Comparison of ENCODE assay signal across 30 cellular contexts in genomic region chr1:17210176-17210575, GRCh38. TPM values are rescaled to one million over a fixed set of nuclear protein-coding genes. Genes with fewer than 3 reads are reported as not detected.
"Had no signal": no experiment of that assay in that cellular context is flagged by ENCODE, and none has a peak within 500 bp of the region (broad histone marks: within the 10 kb centered on the region; RNA-seq: fewer than 3 reads in every experiment).

No MANE protein-coding gene starts in this region.

- H3K36me3 Mint-ChIP-seq: activated naive CD4-positive, alpha-beta T cell treated with anti-CD3 and anti-CD28 coated beads, Interleukin-2, amount 50 U/mL, for 24 hours; brain; natural killer cell treated with Interleukin-12 subunit alpha and Interleukin-12 subunit beta and Interleukin-15 and Interleukin-18, amount 100 ng/mL, for 72 hours had no signal

- H3K9me3 ChIP-seq: esophagus squamous epithelium, left lung, right atrium auricular region, tibial nerve had no signal

- H3K27ac Mint-ChIP-seq: activated B cell treated with CpG ODN at 0.5 μM for 24 hours; activated CD8-positive, alpha-beta T cell treated with anti-CD3 and anti-CD28 coated beads, Interleukin-2, amount 10 ng/mL, durations not matched to agents 7 days and 5 days; activated naive CD4-positive, alpha-beta T cell treated with anti-CD3 and anti-CD28 coated beads, Interleukin-2, amount 50 U/mL, for 24 hours; natural killer cell treated with Interleukin-12 subunit alpha and Interleukin-12 subunit beta and Interleukin-15 and Interleukin-18, amount 100 ng/mL, for 72 hours; progenitor cell of endocrine pancreas had no signal

- H3K36me3 ChIP-seq: esophagus squamous epithelium, left lung, right atrium auricular region, tibial nerve had no signal

- ATAC-seq: activated CD8-positive, alpha-beta T cell treated with anti-CD3 and anti-CD28 coated beads, Interleukin-2, amount 10 ng/mL, durations not matched to agents 7 days and 5 days; left lung; natural killer cell treated with Interleukin-12 subunit alpha and Interleukin-12 subunit beta and Interleukin-15 and Interleukin-18, amount 100 ng/mL, for 72 hours had no signal

- H3K27ac ChIP-seq: coronary artery, left lung, right atrium auricular region, skin epidermis, tibial nerve had no signal

- H3K4me3 Mint-ChIP-seq: activated B cell treated with CpG ODN at 0.5 μM for 24 hours; activated CD4-positive, alpha-beta T cell treated with anti-CD3 and anti-CD28 coated beads, Interleukin-2, amount 10 ng/mL, durations not matched to agents 24 days and 14 days; activated CD8-positive, alpha-beta T cell treated with anti-CD3 and anti-CD28 coated beads, Interleukin-2, amount 10 ng/mL, durations not matched to agents 7 days and 5 days; activated naive CD4-positive, alpha-beta T cell treated with anti-CD3 and anti-CD28 coated beads, Interleukin-2, amount 50 U/mL, for 24 hours; brain; natural killer cell treated with Interleukin-12 subunit alpha and Interleukin-12 subunit beta and Interleukin-15 and Interleukin-18, amount 100 ng/mL, for 72 hours had no signal

- H3K9me3 Mint-ChIP-seq: activated B cell treated with CpG ODN at 0.5 μM for 24 hours; activated CD4-positive, alpha-beta T cell treated with anti-CD3 and anti-CD28 coated beads, Interleukin-2, amount 10 ng/mL, durations not matched to agents 24 days and 14 days; activated naive CD4-positive, alpha-beta T cell treated with anti-CD3 and anti-CD28 coated beads, Interleukin-2, amount 50 U/mL, for 24 hours; natural killer cell treated with Interleukin-12 subunit alpha and Interleukin-12 subunit beta and Interleukin-15 and Interleukin-18, amount 100 ng/mL, for 72 hours had no signal

- H3K27me3 Mint-ChIP-seq: brain had no signal

- H3K4me3 ChIP-seq: coronary artery, left lung, right atrium auricular region, skin epidermis, tibial nerve had no signal

- FAIRE-seq: endothelial cell of umbilical vein, kidney had no signal

- DNase-seq: activated B cell treated with CpG ODN at 0.5 μM for 24 hours; activated CD4-positive, alpha-beta T cell treated with anti-CD3 and anti-CD28 coated beads, Interleukin-2, amount 10 ng/mL, durations not matched to agents 24 days and 14 days; activated CD8-positive, alpha-beta memory T cell treated with anti-CD3 and anti-CD28 coated beads, Interleukin-2, amount 50 U/mL, for 4 hours; activated CD8-positive, alpha-beta T cell treated with anti-CD3 and anti-CD28 coated beads, Interleukin-2, amount 10 ng/mL, durations not matched to agents 7 days and 5 days; activated effector memory CD4-positive, alpha-beta T cell treated with anti-CD3 and anti-CD28 coated beads, Interleukin-2, amount 50 U/mL, for 16 hours; activated T-cell treated with anti-CD3 and anti-CD28 coated beads, Interleukin-2, amount 50 U/mL, for 48 hours; amygdala; central memory CD4-positive, alpha-beta T cell; effector CD4-positive, alpha-beta T cell; esophagus squamous epithelium; hippocampal formation; kidney; left lung; occipital lobe; stimulated activated CD4-positive, alpha-beta T cell treated with anti-CD3 and anti-CD28 coated beads, Interleukin-15, amount 100 ng/mL, for 24 hours; stimulated activated CD4-positive, alpha-beta T cell treated with anti-CD3 and anti-CD28 coated beads, Interleukin-4, amount 100 ng/mL, for 1 hour; stimulated activated naive CD4-positive, alpha-beta T cell treated with Interleukin-2 at 50 U/mL for 16 hours; substantia nigra had no signal

RNA-seq across cellular contexts. Expression of gene PADI1, which starts 5.2 kb away (rescaled TPM):
- total RNA-seq: activated B cell treated with CpG ODN at 0.5 μM for 24 hours; activated CD4-positive, alpha-beta T cell treated with anti-CD3 and anti-CD28 coated beads, Interleukin-2, amount 10 ng/mL, durations not matched to agents 24 days and 14 days; activated CD8-positive, alpha-beta T cell treated with anti-CD3 and anti-CD28 coated beads, Interleukin-2, amount 10 ng/mL, durations not matched to agents 7 days and 5 days; endothelial cell of umbilical vein; left lung; natural killer cell treated with Interleukin-12 subunit alpha and Interleukin-12 subunit beta and Interleukin-15 and Interleukin-18, amount 100 ng/mL, for 72 hours; occipital lobe; progenitor cell of endocrine pancreas; right atrium auricular region; T-helper 2 cell treated with Interferon-gamma antibody and Interleukin-4, amounts not matched to agents 100 ng/mL and 5 ng/mL, for 36 hours; tibial nerve had no signal

RNA-seq across cellular contexts. Expression of gene PADI3, which starts 38.7 kb away (rescaled TPM):
- total RNA-seq: activated B cell treated with CpG ODN at 0.5 μM for 24 hours; activated CD4-positive, alpha-beta T cell treated with anti-CD3 and anti-CD28 coated beads, Interleukin-2, amount 10 ng/mL, durations not matched to agents 24 days and 14 days; activated CD8-positive, alpha-beta T cell treated with anti-CD3 and anti-CD28 coated beads, Interleukin-2, amount 10 ng/mL, durations not matched to agents 7 days and 5 days; endothelial cell of umbilical vein; fibroblast of villous mesenchyme; glomerular endothelial cell; kidney; left lung; natural killer cell treated with Interleukin-12 subunit alpha and Interleukin-12 subunit beta and Interleukin-15 and Interleukin-18, amount 100 ng/mL, for 72 hours; occipital lobe; progenitor cell of endocrine pancreas; right atrium auricular region; T-helper 2 cell treated with Interferon-gamma antibody and Interleukin-4, amounts not matched to agents 100 ng/mL and 5 ng/mL, for 36 hours; tibial nerve had no signal
- polyA plus RNA-seq: endothelial cell of umbilical vein had no signal
